Comparison of ENCODE assay signal across 26 cellular contexts in the genomic region with DNA sequence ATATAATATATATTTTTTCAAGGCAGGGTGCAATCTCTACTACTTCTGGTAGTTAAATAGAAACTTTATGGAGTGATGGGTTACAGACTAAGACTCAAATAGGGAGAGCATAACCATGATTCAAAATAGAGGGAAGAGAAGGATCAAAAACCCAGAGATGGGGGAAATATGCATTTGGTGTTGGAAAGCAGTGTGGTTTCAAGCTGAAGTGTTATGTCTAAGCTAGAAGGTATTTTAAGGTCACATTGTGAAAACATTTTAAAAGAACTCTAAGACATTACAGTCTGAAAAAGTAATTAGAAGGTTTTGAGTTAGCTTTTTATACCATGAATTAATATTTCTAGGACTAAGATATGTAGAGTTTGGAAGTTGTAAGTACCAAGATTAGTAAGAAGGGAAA.
"Had no signal": no experiment of that assay in that cellular context is flagged by ENCODE, and none has a peak within 500 bp of the region (broad histone marks: within the 10 kb centered on the region; RNA-seq: fewer than 3 reads in every experiment).

No MANE protein-coding gene starts in this region.

- H3K4me3 ChIP-seq: MG63, Peyer's patch, SJCRH30 had no signal

- H3K4me1 Mint-ChIP-seq: activated B cell treated with CpG ODN at 0.5 μM for 24 hours; activated CD4-positive, alpha-beta T cell treated with anti-CD3 and anti-CD28 coated beads, Interleukin-2, amount 10 ng/mL, durations not matched to agents 7 days and 5 days; activated T-helper 17 cell treated with anti-CD3 and anti-CD28 coated beads, Interleukin-2, amount 50 U/mL, for 72 hours; brain; central memory CD8-positive, alpha-beta T cell; T-helper 17 cell had no signal

- H3K27ac ChIP-seq: Peyer's patch, RWPE1, SJCRH30 had no signal

- H3K9me3 ChIP-seq: MG63, Peyer's patch, SJCRH30 had no signal

- ATAC-seq: activated T-cell treated with anti-CD3 and anti-CD28 coated beads, Interleukin-2, amount 50 U/mL, for 4 hours; activated T-helper 17 cell treated with anti-CD3 and anti-CD28 coated beads, Interleukin-2, amount 50 U/mL, for 72 hours; T-helper 17 cell had no signal

- H3K36me3 Mint-ChIP-seq: activated CD4-positive, alpha-beta memory T cell treated with anti-CD3 and anti-CD28 coated beads for 36 hours; activated naive CD8-positive, alpha-beta T cell; brain had no signal

- H3K27me3 ChIP-seq: MG63, Peyer's patch, SJCRH30 had no signal

- DNase-seq: activated B cell treated with CpG ODN at 0.5 μM for 24 hours; activated CD4-positive, alpha-beta memory T cell treated with anti-CD3 and anti-CD28 coated beads for 36 hours; activated CD4-positive, alpha-beta T cell treated with anti-CD3 and anti-CD28 coated beads for 1 hour; activated CD4-positive, alpha-beta T cell treated with anti-CD3 and anti-CD28 coated beads, Interleukin-2, amount 10 ng/mL, durations not matched to agents 7 days and 5 days; activated CD8-positive, alpha-beta memory T cell treated with anti-CD3 and anti-CD28 coated beads for 24 hours; activated gamma-delta T cell; activated naive CD4-positive, alpha-beta T cell treated with anti-CD3 and anti-CD28 coated beads for 36 hours; activated T-cell treated with anti-CD3 and anti-CD28 coated beads, Interleukin-2, amount 50 U/mL, for 4 hours; MG63; MV-4-11; NCI-H1105; NCI-H1436; NCI-H1694 treated with DMSO at 0.1 percent for 48 hours; NCI-H2029 treated with DMSO at 0.1 percent for 48 hours; NCI-H510A treated with DMSO at 0.1 percent for 48 hours; NCI-H69; Peyer's patch; Right ventricle myocardium superior; SJCRH30; T-helper 17 cell; T-helper 9 cell had no signal

- H3K27me3 Mint-ChIP-seq: activated B cell treated with CpG ODN at 0.5 μM for 24 hours; activated CD4-positive, alpha-beta memory T cell treated with anti-CD3 and anti-CD28 coated beads for 36 hours; activated CD4-positive, alpha-beta T cell treated with anti-CD3 and anti-CD28 coated beads, Interleukin-2, amount 10 ng/mL, durations not matched to agents 7 days and 5 days; activated naive CD8-positive, alpha-beta T cell; activated T-helper 17 cell treated with anti-CD3 and anti-CD28 coated beads, Interleukin-2, amount 50 U/mL, for 72 hours; central memory CD8-positive, alpha-beta T cell; T-helper 17 cell had no signal

- H3K4me3 Mint-ChIP-seq: activated B cell treated with CpG ODN at 0.5 μM for 24 hours; activated CD4-positive, alpha-beta memory T cell treated with anti-CD3 and anti-CD28 coated beads for 36 hours; activated CD4-positive, alpha-beta T cell treated with anti-CD3 and anti-CD28 coated beads, Interleukin-2, amount 10 ng/mL, durations not matched to agents 7 days and 5 days; activated naive CD4-positive, alpha-beta T cell treated with anti-CD3 and anti-CD28 coated beads for 36 hours; activated naive CD8-positive, alpha-beta T cell; activated T-cell treated with anti-CD3 and anti-CD28 coated beads, Interleukin-2, amount 50 U/mL, for 4 hours; activated T-helper 17 cell treated with anti-CD3 and anti-CD28 coated beads, Interleukin-2, amount 50 U/mL, for 72 hours; brain; central memory CD8-positive, alpha-beta T cell; T-helper 17 cell had no signal

- H3K4me1 ChIP-seq: Peyer's patch, SJCRH30 had no signal

- H3K36me3 ChIP-seq: MG63, Peyer's patch, SJCRH30 had no signal

- H3K27ac Mint-ChIP-seq: activated B cell treated with CpG ODN at 0.5 μM for 24 hours; activated CD4-positive, alpha-beta memory T cell treated with anti-CD3 and anti-CD28 coated beads for 36 hours; activated CD4-positive, alpha-beta T cell treated with anti-CD3 and anti-CD28 coated beads, Interleukin-2, amount 10 ng/mL, durations not matched to agents 7 days and 5 days; activated naive CD4-positive, alpha-beta T cell treated with anti-CD3 and anti-CD28 coated beads for 36 hours; activated naive CD8-positive, alpha-beta T cell; activated T-helper 17 cell treated with anti-CD3 and anti-CD28 coated beads, Interleukin-2, amount 50 U/mL, for 72 hours; brain; T-helper 17 cell had no signal
